Comparison of ENCODE assay signal across 10 cellular contexts in the genomic region with DNA sequence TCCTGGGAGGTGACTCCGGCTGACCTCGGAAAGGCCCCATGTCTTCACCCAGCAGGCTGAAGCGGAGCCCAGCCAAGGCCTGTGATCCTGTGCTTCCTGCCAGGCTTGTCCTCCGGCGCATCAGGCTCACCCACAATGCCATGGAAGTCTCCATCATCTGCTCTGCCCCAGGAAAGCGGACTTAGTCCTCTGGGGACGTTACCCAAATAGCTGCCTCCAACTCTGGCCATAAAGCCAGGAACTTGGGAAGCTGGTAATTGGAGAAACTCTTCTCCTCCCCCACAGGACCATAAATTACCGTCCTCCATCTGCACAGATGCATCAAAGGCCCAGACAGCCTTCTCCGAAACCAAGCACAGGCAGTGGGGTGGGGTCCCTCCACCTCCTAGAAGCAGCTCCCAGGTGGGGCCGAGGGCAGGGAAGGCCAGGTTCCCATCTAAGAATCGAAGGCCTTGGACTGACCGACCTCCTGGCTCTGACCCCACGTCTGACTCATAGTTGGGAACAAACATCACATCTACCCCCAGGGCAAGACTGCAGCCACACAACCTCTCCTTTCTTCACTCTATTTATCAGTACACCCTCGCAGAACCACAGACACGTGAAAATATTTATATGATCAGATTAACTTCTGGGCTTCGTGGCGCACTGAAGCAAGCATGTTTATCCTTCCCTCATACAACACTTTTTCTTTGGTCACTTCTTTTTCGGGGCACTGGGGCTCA. TPM values are rescaled to one million over a fixed set of nuclear protein-coding genes. Genes with fewer than 3 reads are reported as not detected.
A peak's percentile ranks its signal among the peaks of the same experiment; 100 is the strongest.
DNase-seq lines count a peak whose midpoint lies in the region; TF ChIP-seq lines count a peak whose summit lies in the region.
"Had no signal": no experiment of that assay in that cellular context is flagged by ENCODE, and none has a peak within 500 bp of the region (broad histone marks: within the 10 kb centered on the region; RNA-seq: fewer than 3 reads in every experiment).

No MANE protein-coding gene starts in this region.

- H3K36me3 Mint-ChIP-seq in mesothelial cell of epicardium, result no peaks in the 10 kb centered on the region
- peaks cover 3% of the 10 kb centered on the region for H3K36me3 Mint-ChIP-seq in activated T-helper 1 cell treated with anti-CD3 and anti-CD28 coated beads, Interleukin-12 subunit alpha, Interleukin-12 subunit beta, Interleukin-2, Interleukin-4 antibody, amounts not matched to agents 30 ng/mL and 10 ng/mL and 1 ng/mL, durations not matched to agents 14 hours and 24 hours and 36 hours (ENCODE audit: low read depth)
- H3K36me3 Mint-ChIP-seq in activated CD4-positive, alpha-beta T cell treated with anti-CD3 and anti-CD28 coated beads, Interleukin-2, amount 10 ng/mL, durations not matched to agents 24 days and 14 days (ENCODE audit: low read depth), result no peaks in the 10 kb centered on the region

- peaks cover 17% of the 10 kb centered on the region for H3K4me1 Mint-ChIP-seq in mesothelial cell of epicardium
- peaks cover 9% of the 10 kb centered on the region for H3K4me1 Mint-ChIP-seq in activated T-helper 1 cell treated with anti-CD3 and anti-CD28 coated beads, Interleukin-12 subunit alpha, Interleukin-12 subunit beta, Interleukin-2, Interleukin-4 antibody, amounts not matched to agents 30 ng/mL and 10 ng/mL and 1 ng/mL, durations not matched to agents 14 hours and 24 hours and 36 hours (ENCODE audit: low read depth)
- H3K4me1 Mint-ChIP-seq in activated CD4-positive, alpha-beta T cell treated with anti-CD3 and anti-CD28 coated beads, Interleukin-2, amount 10 ng/mL, durations not matched to agents 24 days and 14 days, result peaks cover 7% of the 10 kb centered on the region

- H3K4me3 Mint-ChIP-seq in mesothelial cell of epicardium, result no peak overlapping the region
- no peak overlapping the region for H3K4me3 Mint-ChIP-seq in activated T-helper 1 cell treated with anti-CD3 and anti-CD28 coated beads, Interleukin-12 subunit alpha, Interleukin-12 subunit beta, Interleukin-2, Interleukin-4 antibody, amounts not matched to agents 30 ng/mL and 10 ng/mL and 1 ng/mL, durations not matched to agents 14 hours and 24 hours and 36 hours
- H3K4me3 Mint-ChIP-seq in activated CD4-positive, alpha-beta T cell treated with anti-CD3 and anti-CD28 coated beads, Interleukin-2, amount 10 ng/mL, durations not matched to agents 24 days and 14 days, result no peak overlapping the region

- H3K27ac Mint-ChIP-seq in mesothelial cell of epicardium, result peak overlapping the region; percentile 2
- H3K27ac Mint-ChIP-seq in activated T-helper 1 cell treated with anti-CD3 and anti-CD28 coated beads, Interleukin-12 subunit alpha, Interleukin-12 subunit beta, Interleukin-2, Interleukin-4 antibody, amounts not matched to agents 30 ng/mL and 10 ng/mL and 1 ng/mL, durations not matched to agents 14 hours and 24 hours and 36 hours, result no peak overlapping the region
- H3K27ac Mint-ChIP-seq in activated CD4-positive, alpha-beta T cell treated with anti-CD3 and anti-CD28 coated beads, Interleukin-2, amount 10 ng/mL, durations not matched to agents 24 days and 14 days, result no peak overlapping the region

- no peak for TF ChIP-seq CTCF in coronary artery (IDR thresholded peaks at IDR 0.05)
- TF ChIP-seq CTCF in mesothelial cell of epicardium (IDR thresholded peaks at IDR 0.05; ENCODE audit: unreplicated experiment), result no peak

- H3K27ac ChIP-seq in coronary artery, result peak overlapping the region; percentile 78 to 79

- no peaks in the 10 kb centered on the region for H3K27me3 Mint-ChIP-seq in mesothelial cell of epicardium (ENCODE audit: low read depth)
- H3K27me3 Mint-ChIP-seq in activated T-helper 1 cell treated with anti-CD3 and anti-CD28 coated beads, Interleukin-12 subunit alpha, Interleukin-12 subunit beta, Interleukin-2, Interleukin-4 antibody, amounts not matched to agents 30 ng/mL and 10 ng/mL and 1 ng/mL, durations not matched to agents 14 hours and 24 hours and 36 hours (ENCODE audit: insufficient read depth), result no peaks in the 10 kb centered on the region
- no peaks in the 10 kb centered on the region for H3K27me3 Mint-ChIP-seq in activated CD4-positive, alpha-beta T cell treated with anti-CD3 and anti-CD28 coated beads, Interleukin-2, amount 10 ng/mL, durations not matched to agents 24 days and 14 days

- intact Hi-C loops in activated T-helper 1 cell treated with anti-CD3 and anti-CD28 coated beads, Interleukin-12 subunit alpha, Interleukin-12 subunit beta, Interleukin-2, Interleukin-4 antibody, amounts not matched to agents 30 ng/mL and 10 ng/mL and 1 ng/mL, durations not matched to agents 14 hours and 24 hours and 36 hours (cut with micrococcal nuclease), result no loop called here
- intact Hi-C loops in activated CD4-positive, alpha-beta T cell treated with anti-CD3 and anti-CD28 coated beads, Interleukin-2, amount 10 ng/mL, durations not matched to agents 24 days and 14 days (cut with micrococcal nuclease), result no loop called here

- H3K9me3 Mint-ChIP-seq in mesothelial cell of epicardium, result no peaks in the 10 kb centered on the region
- no peaks in the 10 kb centered on the region for H3K9me3 Mint-ChIP-seq in activated T-helper 1 cell treated with anti-CD3 and anti-CD28 coated beads, Interleukin-12 subunit alpha, Interleukin-12 subunit beta, Interleukin-2, Interleukin-4 antibody, amounts not matched to agents 30 ng/mL and 10 ng/mL and 1 ng/mL, durations not matched to agents 14 hours and 24 hours and 36 hours
- no peaks in the 10 kb centered on the region for H3K9me3 Mint-ChIP-seq in activated CD4-positive, alpha-beta T cell treated with anti-CD3 and anti-CD28 coated beads, Interleukin-2, amount 10 ng/mL, durations not matched to agents 24 days and 14 days

- DNase-seq in AG08395 (ENCODE audit: low spot score) (peak; percentile 90), NCI-H226 (peak; percentile 23), coronary artery (ENCODE audit: low spot score) (no peak), mesothelial cell of epicardium (ENCODE audit: low spot score in 2 of 2, unreplicated experiment in 2 of 2) (no peak), Ammon's horn (ENCODE audit: low spot score) (no peak)
- no peak for DNase-seq in activated T-helper 1 cell treated with anti-CD3 and anti-CD28 coated beads, Interleukin-12 subunit alpha, Interleukin-12 subunit beta, Interleukin-2, Interleukin-4 antibody, amounts not matched to agents 30 ng/mL and 10 ng/mL and 1 ng/mL, durations not matched to agents 14 hours and 24 hours and 36 hours (ENCODE audit: low spot score)
- no peak for DNase-seq in activated CD4-positive, alpha-beta T cell treated with anti-CD3 and anti-CD28 coated beads, Interleukin-2, amount 10 ng/mL, durations not matched to agents 24 days and 14 days
- no peak for DNase-seq in activated effector memory CD4-positive, alpha-beta T cell treated with Interleukin-2 at 50 U/mL for 16 hours
- DNase-seq: COR-L47, NCI-H2227 treated with DMSO at 0.1 percent for 48 hours had no signal

- peak overlapping the region; percentile 4 for H3K4me3 ChIP-seq in coronary artery

RNA-seq across cellular contexts. Expression of a gene that starts 56.4 kb away (rescaled TPM):
- 5.9 to 7.5 TPM (median 7.0 TPM) in 3 replicates for total RNA-seq in mesothelial cell of epicardium
- total RNA-seq in activated T-helper 1 cell treated with anti-CD3 and anti-CD28 coated beads, Interleukin-12 subunit alpha, Interleukin-12 subunit beta, Interleukin-2, Interleukin-4 antibody, amounts not matched to agents 30 ng/mL and 10 ng/mL and 1 ng/mL, durations not matched to agents 14 hours and 24 hours and 36 hours, result 22.3 and 25.5 TPM in 2 replicates
- total RNA-seq in activated CD4-positive, alpha-beta T cell treated with anti-CD3 and anti-CD28 coated beads, Interleukin-2, amount 10 ng/mL, durations not matched to agents 24 days and 14 days, result 19.0 and 19.2 TPM in 2 replicates

Comparison
In these comparisons a context has a peak if more than half of its experiments do, and no peak if none do; other contexts are left out.
1. DNase-seq: peak in AG08395 (single experiment) and NCI-H226 (single experiment); none in coronary artery (single experiment), mesothelial cell of epicardium (0 of 2), activated T-helper 1 cell treated with anti-CD3 and anti-CD28 coated beads, Interleukin-12 subunit alpha, Interleukin-12 subunit beta, Interleukin-2, Interleukin-4 antibody, amounts not matched to agents 30 ng/mL and 10 ng/mL and 1 ng/mL, durations not matched to agents 14 hours and 24 hours and 36 hours (single experiment), Ammon's horn (single experiment), activated CD4-positive, alpha-beta T cell treated with anti-CD3 and anti-CD28 coated beads, Interleukin-2, amount 10 ng/mL, durations not matched to agents 24 days and 14 days (single experiment) and activated effector memory CD4-positive, alpha-beta T cell treated with Interleukin-2 at 50 U/mL for 16 hours (single experiment).